In genomic region chrX:95318882-95319281, GRCh38 we compare ENCODE assay signal across 10 cellular contexts.
DNase-seq lines count a peak whose midpoint lies in the region; ATAC-seq and TF ChIP-seq lines count a peak whose summit lies in the region.
"Had no signal": no experiment of that assay in that cellular context is flagged by ENCODE, and none has a peak within 500 bp of the region (broad histone marks: within the 10 kb centered on the region; RNA-seq: fewer than 3 reads in every experiment).

No MANE protein-coding gene starts in this region.

- no peak overlapping the region for H3K9ac ChIP-seq in Karpas-422 (ENCODE audit: low read length)
- H3K9ac ChIP-seq: BLaER1 treated with 17β-estradiol and CSF1 and Interleukin-3, amounts not matched to agents 10 nM and 100 nM had no signal

- no peaks in the 10 kb centered on the region for H3K4me1 Mint-ChIP-seq in type B pancreatic cell (ENCODE audit: unreplicated experiment)
- H3K4me1 Mint-ChIP-seq in natural killer cell treated with Interleukin-12 subunit alpha and Interleukin-12 subunit beta and Interleukin-15 and Interleukin-18, amount 100 ng/mL, for 72 hours (ENCODE audit: low read depth in 2 of 2): no peaks in the 10 kb centered on the region
- H3K4me1 Mint-ChIP-seq: activated T-helper 17 cell treated with anti-CD3 and anti-CD28 coated beads, Interleukin-2, amount 50 U/mL, for 72 hours had no signal

- in situ Hi-C loops in brain microvascular endothelial cell (cut with HindIII; ENCODE audit: low pct_ligation_motif_present, low sequenced_read_pairs): no loop called here

- no peaks in the 10 kb centered on the region for H3K9me2 ChIP-seq in Karpas-422 (replicated peaks; ENCODE audit: insufficient read depth, low read length)

- H3K9me3 ChIP-seq in Karpas-422 (ENCODE audit: low read length): peaks cover 31% of the 10 kb centered on the region
- H3K9me3 ChIP-seq: BLaER1 treated with 17β-estradiol and CSF1 and Interleukin-3, amounts not matched to agents 10 nM and 100 nM had no signal

- H4K20me1 ChIP-seq in Karpas-422 (ENCODE audit: insufficient read depth, low read depth, low read length): no peaks in the 10 kb centered on the region

- H3K4me1 ChIP-seq in Karpas-422 (ENCODE audit: low read length): no peaks in the 10 kb centered on the region
- H3K4me1 ChIP-seq: BLaER1 treated with 17β-estradiol and CSF1 and Interleukin-3, amounts not matched to agents 10 nM and 100 nM had no signal

- no peaks in the 10 kb centered on the region for H3K27me3 Mint-ChIP-seq in type B pancreatic cell
- no peaks in the 10 kb centered on the region for H3K27me3 Mint-ChIP-seq in natural killer cell treated with Interleukin-12 subunit alpha and Interleukin-12 subunit beta and Interleukin-15 and Interleukin-18, amount 100 ng/mL, for 72 hours
- H3K27me3 Mint-ChIP-seq: activated T-helper 17 cell treated with anti-CD3 and anti-CD28 coated beads, Interleukin-2, amount 50 U/mL, for 72 hours had no signal

- no peaks in the 10 kb centered on the region for H3K36me3 Mint-ChIP-seq in type B pancreatic cell
- no peaks in the 10 kb centered on the region for H3K36me3 Mint-ChIP-seq in natural killer cell treated with Interleukin-12 subunit alpha and Interleukin-12 subunit beta and Interleukin-15 and Interleukin-18, amount 100 ng/mL, for 72 hours

- peak; percentile 6 for TF ChIP-seq CTCF in brain microvascular endothelial cell (IDR thresholded peaks at IDR 0.05; ENCODE audit: low read depth, low read length, missing control alignments)
- TF ChIP-seq CTCF in type B pancreatic cell (conservative IDR thresholded peaks at IDR 0.05): peak; percentile 67

- no peaks in the 10 kb centered on the region for H3K36me3 ChIP-seq in Karpas-422 (ENCODE audit: insufficient read depth, low read length)
- no peaks in the 10 kb centered on the region for H3K36me3 ChIP-seq in brain microvascular endothelial cell (replicated peaks)
- H3K36me3 ChIP-seq: BLaER1 treated with 17β-estradiol and CSF1 and Interleukin-3, amounts not matched to agents 10 nM and 100 nM had no signal

- H3K27ac ChIP-seq in Karpas-422 (ENCODE audit: low read length) (no peak overlapping the region), brain microvascular endothelial cell (no peak overlapping the region)
- H3K27ac ChIP-seq: BLaER1 treated with 17β-estradiol and CSF1 and Interleukin-3, amounts not matched to agents 10 nM and 100 nM had no signal

- H3K27me3 ChIP-seq in Karpas-422 (ENCODE audit: low read length) (no peaks in the 10 kb centered on the region), brain microvascular endothelial cell (replicated peaks) (no peaks in the 10 kb centered on the region)

- H2AFZ ChIP-seq in Karpas-422 (ENCODE audit: low read length): no peak overlapping the region

- no peaks in the 10 kb centered on the region for H3K79me2 ChIP-seq in Karpas-422 (ENCODE audit: low read length)

- no peak overlapping the region for H3K4me2 ChIP-seq in Karpas-422 (ENCODE audit: low read depth, low read length, poor library complexity, severe bottlenecking)
- H3K4me2 ChIP-seq: BLaER1 treated with 17β-estradiol and CSF1 and Interleukin-3, amounts not matched to agents 10 nM and 100 nM had no signal

- ATAC-seq in GM21786 (IDR thresholded peaks at IDR 0.05; ENCODE audit: unreplicated experiment): no peak
- ATAC-seq in natural killer cell treated with Interleukin-12 subunit alpha and Interleukin-12 subunit beta and Interleukin-15 and Interleukin-18, amount 100 ng/mL, for 72 hours: no peak
- ATAC-seq: activated T-helper 17 cell treated with anti-CD3 and anti-CD28 coated beads, Interleukin-2, amount 50 U/mL, for 72 hours had no signal

- H3K4me3 Mint-ChIP-seq in type B pancreatic cell: no peak overlapping the region
- H3K4me3 Mint-ChIP-seq in natural killer cell treated with Interleukin-12 subunit alpha and Interleukin-12 subunit beta and Interleukin-15 and Interleukin-18, amount 100 ng/mL, for 72 hours: no peak overlapping the region
- H3K4me3 Mint-ChIP-seq: activated T-helper 17 cell treated with anti-CD3 and anti-CD28 coated beads, Interleukin-2, amount 50 U/mL, for 72 hours had no signal

- H3K4me3 ChIP-seq in Karpas-422 (ENCODE audit: low read length) (no peak overlapping the region), brain microvascular endothelial cell (ENCODE audit: low read depth, low read length) (no peak overlapping the region)
- H3K4me3 ChIP-seq: BLaER1 treated with 17β-estradiol and CSF1 and Interleukin-3, amounts not matched to agents 10 nM and 100 nM had no signal

- H3K27ac Mint-ChIP-seq in type B pancreatic cell: no peak overlapping the region
- no peak overlapping the region for H3K27ac Mint-ChIP-seq in natural killer cell treated with Interleukin-12 subunit alpha and Interleukin-12 subunit beta and Interleukin-15 and Interleukin-18, amount 100 ng/mL, for 72 hours
- H3K27ac Mint-ChIP-seq: activated T-helper 17 cell treated with anti-CD3 and anti-CD28 coated beads, Interleukin-2, amount 50 U/mL, for 72 hours had no signal

- DNase-seq in NCI-H510A treated with DMSO at 0.1 percent for 48 hours (lab: John Stamatoyannopoulos, UW): peak; percentile 4
- DNase-seq in NCI-H510A (lab: John Stamatoyannopoulos, UW): no peak
- DNase-seq in Karpas-422: peak; percentile 54
- no peak for DNase-seq in brain microvascular endothelial cell
- DNase-seq in type B pancreatic cell (ENCODE audit: extremely low spot score, unreplicated experiment): no peak
- no peak for DNase-seq in NCI-H128 (lab: John Stamatoyannopoulos, UW; ENCODE audit: unreplicated experiment)
- DNase-seq in natural killer cell treated with Interleukin-12 subunit alpha and Interleukin-12 subunit beta and Interleukin-15 and Interleukin-18, amount 100 ng/mL, for 72 hours (ENCODE audit: low spot score): no peak

- no peaks in the 10 kb centered on the region for H3K9me3 Mint-ChIP-seq in type B pancreatic cell
- H3K9me3 Mint-ChIP-seq in natural killer cell treated with Interleukin-12 subunit alpha and Interleukin-12 subunit beta and Interleukin-15 and Interleukin-18, amount 100 ng/mL, for 72 hours: no peaks in the 10 kb centered on the region
- H3K9me3 Mint-ChIP-seq: activated T-helper 17 cell treated with anti-CD3 and anti-CD28 coated beads, Interleukin-2, amount 50 U/mL, for 72 hours had no signal

Comparison
In these comparisons a context has a peak if more than half of its experiments do, and no peak if none do; other contexts are left out.
1. DNase-seq: peak in NCI-H510A treated with DMSO at 0.1 percent for 48 hours (single experiment) and Karpas-422 (single experiment); none in NCI-H510A (single experiment), brain microvascular endothelial cell (single experiment), type B pancreatic cell (single experiment), NCI-H128 (single experiment) and natural killer cell treated with Interleukin-12 subunit alpha and Interleukin-12 subunit beta and Interleukin-15 and Interleukin-18, amount 100 ng/mL, for 72 hours (single experiment).